In the genomic region with DNA sequence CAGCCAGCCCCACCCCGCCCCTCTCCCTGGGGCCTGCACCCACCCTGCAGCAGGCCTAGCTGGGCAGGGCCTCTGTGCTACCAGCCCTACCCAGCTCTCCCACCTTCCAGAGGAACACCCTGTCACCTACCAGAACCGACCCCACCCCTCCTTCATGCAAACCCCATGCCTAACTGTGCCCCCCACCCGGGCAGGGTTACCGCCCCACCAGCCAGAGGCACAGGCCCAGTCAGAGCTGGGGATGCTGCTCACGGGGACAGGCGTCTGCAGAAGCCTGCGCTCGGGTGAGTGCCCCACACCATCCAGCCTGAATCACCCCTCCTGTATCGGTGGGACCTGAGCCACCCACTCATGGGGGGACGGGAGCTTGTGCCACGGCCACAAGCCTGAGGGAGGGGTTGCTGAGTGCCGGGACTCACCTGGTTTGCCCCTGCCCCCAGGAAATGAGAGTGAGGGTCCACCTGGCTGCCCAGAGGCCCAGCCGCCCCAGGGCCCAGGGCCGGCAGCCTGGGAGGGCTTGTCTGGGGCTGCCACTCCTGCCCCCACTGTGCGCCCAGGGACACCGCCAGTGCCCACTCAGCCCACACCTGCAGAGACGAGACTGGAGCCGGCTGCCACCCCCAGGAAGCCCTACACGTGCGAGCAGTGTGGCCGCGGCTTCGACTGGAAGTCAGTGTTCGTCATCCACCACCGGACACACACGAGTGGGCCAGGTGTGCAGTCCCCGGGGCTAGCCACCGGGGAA, we compare ENCODE assay signal across 1 cellular context.
TF ChIP-seq lines count a peak whose summit lies in the region.

No MANE protein-coding gene starts in this region.

TF ChIP-seq in K562, 482 proteins besides CTCF, POLR2A, EP300 and RAD21:
- TF ChIP-seq RBFOX2 (IDR thresholded peaks at IDR 0.05; ENCODE audit: low read depth, low read length) (peak; percentile 41; the same call in 1 of the 2 replicates), POLR2G (IDR thresholded peaks at IDR 0.05; ENCODE audit: low read depth, low read length) (peak; percentile 65), ZNF431 (CRISPR knock-in tag; IDR thresholded peaks at IDR 0.05) (no peak)
TF ChIP-seq in K562: peak in this region for 2.
